In genomic region chr9:114836769-114837168, GRCh38 we compare ENCODE assay signal across 18 cellular contexts. TPM values are rescaled to one million over a fixed set of nuclear protein-coding genes. Genes with fewer than 3 reads are reported as not detected.
DNase-seq lines count a peak whose midpoint lies in the region.
"Had no signal": no experiment of that assay in that cellular context is flagged by ENCODE, and none has a peak within 500 bp of the region (broad histone marks: within the 10 kb centered on the region; RNA-seq: fewer than 3 reads in every experiment).

No MANE protein-coding gene starts in this region.

- peaks cover 18% of the 10 kb centered on the region for H3K27me3 Mint-ChIP-seq in activated CD4-positive, alpha-beta T cell treated with anti-CD3 and anti-CD28 coated beads, Interleukin-2, amount 10 ng/mL, durations not matched to agents 24 days and 14 days
- H3K27me3 Mint-ChIP-seq in activated T-helper 1 cell treated with anti-CD3 and anti-CD28 coated beads, Interleukin-12 subunit alpha, Interleukin-12 subunit beta, Interleukin-2, Interleukin-4 antibody, amounts not matched to agents 30 ng/mL and 10 ng/mL and 1 ng/mL, durations not matched to agents 14 hours and 24 hours and 36 hours (ENCODE audit: insufficient read depth): no peaks in the 10 kb centered on the region
- H3K27me3 Mint-ChIP-seq in immature natural killer cell (ENCODE audit: low read depth in 3 of 3): peaks cover 1 to 15% (median 4%) of the 10 kb centered on the region in 3 donors

- DNase-seq in activated CD4-positive, alpha-beta T cell treated with anti-CD3 and anti-CD28 coated beads, Interleukin-2, amount 10 ng/mL, durations not matched to agents 24 days and 14 days: peak; percentile 65
- DNase-seq in activated CD4-positive, alpha-beta T cell treated with anti-CD3 and anti-CD28 coated beads, Interleukin-2, amount 50 U/mL, for 1 hour: no peak
- DNase-seq in M059J (ENCODE audit: low read depth): peak; percentile 34
- peak; percentile 25 for DNase-seq in activated T-helper 1 cell treated with anti-CD3 and anti-CD28 coated beads, Interleukin-12 subunit alpha, Interleukin-12 subunit beta, Interleukin-2, Interleukin-4 antibody, amounts not matched to agents 30 ng/mL and 10 ng/mL and 1 ng/mL, durations not matched to agents 14 hours and 24 hours and 36 hours (ENCODE audit: low spot score)
- peak; percentile 1 for DNase-seq in stimulated activated CD8-positive, alpha-beta memory T cell treated with anti-CD3 and anti-CD28 coated beads, Interleukin-12 subunit alpha, Interleukin-12 subunit beta, amount 100 ng/mL, for 24 hours (ENCODE audit: extremely low read depth)
- no peak for DNase-seq in occipital lobe (lab: John Stamatoyannopoulos, UW)
- no peak for DNase-seq in dedifferentiated amniotic fluid mesenchymal stem cell (ENCODE audit: extremely low spot score)
- no peak for DNase-seq in immature natural killer cell
- DNase-seq: activated CD8-positive, alpha-beta memory T cell treated with anti-CD3 and anti-CD28 coated beads, Interleukin-2, amount 50 U/mL, for 48 hours; anterior cingulate cortex; left lung; NCI-H1092; NCI-H69; stimulated activated CD4-positive, alpha-beta T cell treated with anti-CD3 and anti-CD28 coated beads, Interleukin-4, amount 100 ng/mL, for 4 hours; stimulated activated naive CD4-positive, alpha-beta T cell; upper lobe of right lung had no signal

- intact Hi-C loops in activated CD4-positive, alpha-beta T cell treated with anti-CD3 and anti-CD28 coated beads, Interleukin-2, amount 10 ng/mL, durations not matched to agents 24 days and 14 days (cut with micrococcal nuclease): no loop called here
- intact Hi-C loops in activated T-helper 1 cell treated with anti-CD3 and anti-CD28 coated beads, Interleukin-12 subunit alpha, Interleukin-12 subunit beta, Interleukin-2, Interleukin-4 antibody, amounts not matched to agents 30 ng/mL and 10 ng/mL and 1 ng/mL, durations not matched to agents 14 hours and 24 hours and 36 hours (cut with micrococcal nuclease): loop anchor here (1.0 kb wide), 1 partner anchor 8 kb away; no protein-coding TSS in a partner anchor

- peaks cover 11% of the 10 kb centered on the region for H3K36me3 Mint-ChIP-seq in activated CD4-positive, alpha-beta T cell treated with anti-CD3 and anti-CD28 coated beads, Interleukin-2, amount 10 ng/mL, durations not matched to agents 24 days and 14 days (ENCODE audit: low read depth)
- H3K36me3 Mint-ChIP-seq in activated T-helper 1 cell treated with anti-CD3 and anti-CD28 coated beads, Interleukin-12 subunit alpha, Interleukin-12 subunit beta, Interleukin-2, Interleukin-4 antibody, amounts not matched to agents 30 ng/mL and 10 ng/mL and 1 ng/mL, durations not matched to agents 14 hours and 24 hours and 36 hours (ENCODE audit: low read depth): peaks cover 17% of the 10 kb centered on the region
- peaks cover 0 to 3% (median 0%) of the 10 kb centered on the region in 3 donors for H3K36me3 Mint-ChIP-seq in immature natural killer cell
- H3K36me3 Mint-ChIP-seq: IgD-negative memory B cell had no signal

- peak overlapping the region; percentile 7 for H3K4me3 Mint-ChIP-seq in activated CD4-positive, alpha-beta T cell treated with anti-CD3 and anti-CD28 coated beads, Interleukin-2, amount 10 ng/mL, durations not matched to agents 24 days and 14 days
- H3K4me3 Mint-ChIP-seq in activated T-helper 1 cell treated with anti-CD3 and anti-CD28 coated beads, Interleukin-12 subunit alpha, Interleukin-12 subunit beta, Interleukin-2, Interleukin-4 antibody, amounts not matched to agents 30 ng/mL and 10 ng/mL and 1 ng/mL, durations not matched to agents 14 hours and 24 hours and 36 hours: no peak overlapping the region
- no peak overlapping the region for H3K4me3 Mint-ChIP-seq in immature natural killer cell
- H3K4me3 Mint-ChIP-seq: CD14-positive monocyte, IgD-negative memory B cell had no signal

- peaks cover 30% of the 10 kb centered on the region for H3K4me1 Mint-ChIP-seq in activated CD4-positive, alpha-beta T cell treated with anti-CD3 and anti-CD28 coated beads, Interleukin-2, amount 10 ng/mL, durations not matched to agents 24 days and 14 days
- peaks cover 29% of the 10 kb centered on the region for H3K4me1 Mint-ChIP-seq in activated T-helper 1 cell treated with anti-CD3 and anti-CD28 coated beads, Interleukin-12 subunit alpha, Interleukin-12 subunit beta, Interleukin-2, Interleukin-4 antibody, amounts not matched to agents 30 ng/mL and 10 ng/mL and 1 ng/mL, durations not matched to agents 14 hours and 24 hours and 36 hours (ENCODE audit: low read depth)
- H3K4me1 Mint-ChIP-seq in immature natural killer cell: peaks cover 5 to 8% of the 10 kb centered on the region in 2 donors

- peaks cover 41% of the 10 kb centered on the region for H3K9me3 Mint-ChIP-seq in activated CD4-positive, alpha-beta T cell treated with anti-CD3 and anti-CD28 coated beads, Interleukin-2, amount 10 ng/mL, durations not matched to agents 24 days and 14 days
- peaks cover 34% of the 10 kb centered on the region for H3K9me3 Mint-ChIP-seq in activated T-helper 1 cell treated with anti-CD3 and anti-CD28 coated beads, Interleukin-12 subunit alpha, Interleukin-12 subunit beta, Interleukin-2, Interleukin-4 antibody, amounts not matched to agents 30 ng/mL and 10 ng/mL and 1 ng/mL, durations not matched to agents 14 hours and 24 hours and 36 hours
- no peaks in the 10 kb centered on the region for H3K9me3 Mint-ChIP-seq in immature natural killer cell

- peak overlapping the region; percentile 50 for H3K27ac Mint-ChIP-seq in activated CD4-positive, alpha-beta T cell treated with anti-CD3 and anti-CD28 coated beads, Interleukin-2, amount 10 ng/mL, durations not matched to agents 24 days and 14 days
- H3K27ac Mint-ChIP-seq in activated T-helper 1 cell treated with anti-CD3 and anti-CD28 coated beads, Interleukin-12 subunit alpha, Interleukin-12 subunit beta, Interleukin-2, Interleukin-4 antibody, amounts not matched to agents 30 ng/mL and 10 ng/mL and 1 ng/mL, durations not matched to agents 14 hours and 24 hours and 36 hours: no peak overlapping the region
- H3K27ac Mint-ChIP-seq in immature natural killer cell: no peak overlapping the region
- H3K27ac Mint-ChIP-seq: CD14-positive monocyte, IgD-negative memory B cell had no signal

RNA-seq across cellular contexts. Expression of gene TNFSF15, which starts 30.9 kb away (rescaled TPM):
- total RNA-seq in activated CD4-positive, alpha-beta T cell treated with anti-CD3 and anti-CD28 coated beads, Interleukin-2, amount 10 ng/mL, durations not matched to agents 24 days and 14 days: 1.4 and 1.5 TPM in 2 replicates
- total RNA-seq in M059J (2014; rRNA removed; shearing (Covaris generic)): 0.10 and 0.15 TPM in 2 replicates
- total RNA-seq in activated T-helper 1 cell treated with anti-CD3 and anti-CD28 coated beads, Interleukin-12 subunit alpha, Interleukin-12 subunit beta, Interleukin-2, Interleukin-4 antibody, amounts not matched to agents 30 ng/mL and 10 ng/mL and 1 ng/mL, durations not matched to agents 14 hours and 24 hours and 36 hours: 1.4 and 1.5 TPM in 2 replicates
- 0.16 TPM for total RNA-seq in occipital lobe
- polyA plus RNA-seq in immature natural killer cell: under 1 TPM in 1 of 3 donors, not detected in 2; 0.03 TPM

Comparison
In these comparisons a context has a peak if more than half of its experiments do, and no peak if none do; other contexts are left out.
1. DNase-seq: peak in activated CD4-positive, alpha-beta T cell treated with anti-CD3 and anti-CD28 coated beads, Interleukin-2, amount 10 ng/mL, durations not matched to agents 24 days and 14 days (single experiment), M059J (single experiment), activated T-helper 1 cell treated with anti-CD3 and anti-CD28 coated beads, Interleukin-12 subunit alpha, Interleukin-12 subunit beta, Interleukin-2, Interleukin-4 antibody, amounts not matched to agents 30 ng/mL and 10 ng/mL and 1 ng/mL, durations not matched to agents 14 hours and 24 hours and 36 hours (single experiment) and stimulated activated CD8-positive, alpha-beta memory T cell treated with anti-CD3 and anti-CD28 coated beads, Interleukin-12 subunit alpha, Interleukin-12 subunit beta, amount 100 ng/mL, for 24 hours (single experiment); none in activated CD4-positive, alpha-beta T cell treated with anti-CD3 and anti-CD28 coated beads, Interleukin-2, amount 50 U/mL, for 1 hour (single experiment), occipital lobe (single experiment), dedifferentiated amniotic fluid mesenchymal stem cell (single experiment) and immature natural killer cell (0 of 3).